9 cellular contexts compared by ENCODE assay signal in the genomic region with DNA sequence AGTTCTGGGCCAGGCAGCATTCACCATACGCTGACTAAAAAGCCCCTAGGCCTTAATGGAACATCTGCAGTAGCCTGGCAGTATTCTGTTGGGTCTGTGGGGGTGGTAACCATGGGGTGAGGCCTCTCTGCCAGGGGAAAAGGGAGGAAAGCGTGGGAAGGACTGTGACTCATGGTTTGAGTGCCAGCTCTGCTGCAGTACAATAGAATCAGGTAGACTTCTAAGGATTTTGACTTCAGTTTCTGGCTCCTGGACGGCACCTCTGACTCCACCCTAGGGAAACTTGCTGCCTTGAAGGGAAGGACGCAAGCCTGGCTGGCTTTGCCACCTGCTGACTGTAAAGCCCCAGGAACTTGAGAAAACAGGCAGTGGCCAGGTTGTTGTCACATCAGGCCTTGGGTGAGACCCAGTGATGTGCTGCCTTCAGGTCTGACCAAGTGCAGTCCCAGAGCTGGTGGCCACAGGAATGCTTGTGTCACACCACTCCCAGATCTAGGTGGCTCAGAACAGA.
DNase-seq lines count a peak whose midpoint lies in the region; FAIRE-seq and TF ChIP-seq lines count a peak whose summit lies in the region.
"Had no signal": no experiment of that assay in that cellular context is flagged by ENCODE, and none has a peak within 500 bp of the region (broad histone marks: within the 10 kb centered on the region; RNA-seq: fewer than 3 reads in every experiment).

No MANE protein-coding gene starts in this region.

- peak; percentile 98 for FAIRE-seq in H54 (lab: Jason Lieb, UNC)
- FAIRE-seq: endometrium had no signal

- peaks cover 0 to 3% of the 10 kb centered on the region in 2 donors for H3K4me1 ChIP-seq in esophagus (ENCODE audit: control insufficient read depth in 2 of 2, insufficient read depth in 2 of 2, low read length in 1 of 2)

- WGBS in esophagus, 2 donors, result 42 to 66% methylated on average over 4 of the region's 4 CpGs

- DNase-seq in H54 (ENCODE audit: insufficient read length, low spot score) (no peak), RWPE1 (ENCODE audit: low spot score) (peak; percentile 88), NCI-H2081 (lab: John Stamatoyannopoulos, UW) (no peak), NCI-H510A treated with DMSO at 0.1 percent for 48 hours (lab: John Stamatoyannopoulos, UW) (no peak), NCI-H1694 treated with DMSO at 0.1 percent for 48 hours (lab: John Stamatoyannopoulos, UW) (no peak)
- peak; percentile 14 to 19 (median 16) for DNase-seq in stimulated activated CD4-positive, alpha-beta T cell treated with anti-CD3 and anti-CD28 coated beads, TNF-alpha, amount 100 ng/mL, for 48 hours (ENCODE audit: low read depth in 3 of 3)
- DNase-seq: OCI-M1 had no signal

- no peaks in the 10 kb centered on the region for H3K36me3 ChIP-seq in esophagus (ENCODE audit: control insufficient read depth in 2 of 2, insufficient read depth in 2 of 2, low read length in 1 of 2)

- H3K9me3 ChIP-seq in esophagus (ENCODE audit: control insufficient read depth in 2 of 2, insufficient read depth in 1 of 2, low read depth in 1 of 2, low read length in 1 of 2), result no peaks in the 10 kb centered on the region

- H3K27me3 ChIP-seq in esophagus (ENCODE audit: control insufficient read depth in 1 of 2, insufficient read depth in 2 of 2, low read length in 2 of 2), result no peaks in the 10 kb centered on the region

- POLR2A ChIA-PET in RWPE1 (lab: Yijun Ruan, JAX; ENCODE audit: low non-redundant PET), result no interaction called here

- CTCF ChIA-PET in RWPE1 (lab: Yijun Ruan, JAX), result no interaction called here

- TF ChIP-seq CTCF in RWPE1 (conservative IDR thresholded peaks at IDR 0.05; ENCODE audit: low read depth), result no peak

- TF ChIP-seq POLR2A in H54 (IDR thresholded peaks at IDR 0.05; ENCODE audit: low read depth, low read length), result no peak

- H3K27ac ChIP-seq in RWPE1, result peak overlapping the region; percentile 73
- H3K27ac ChIP-seq in esophagus (ENCODE audit: low read depth in 2 of 2, low read length in 1 of 2), result peak overlapping the region; percentile 27 to 57

- no peak overlapping the region for H3K4me3 ChIP-seq in esophagus (ENCODE audit: low read depth in 1 of 2, low read length in 2 of 2)

Comparison
In these comparisons a context has a peak if more than half of its experiments do, and no peak if none do; other contexts are left out.
1. DNase-seq: peak in RWPE1 (single experiment) and stimulated activated CD4-positive, alpha-beta T cell treated with anti-CD3 and anti-CD28 coated beads, TNF-alpha, amount 100 ng/mL, for 48 hours (3 of 3); none in H54 (single experiment), NCI-H2081 (0 of 2), NCI-H510A treated with DMSO at 0.1 percent for 48 hours (single experiment) and NCI-H1694 treated with DMSO at 0.1 percent for 48 hours (single experiment).